ENCODE assay signal across 20 cellular contexts in genomic region chr3:109642042-109642441, GRCh38.
"Had no signal": no experiment of that assay in that cellular context is flagged by ENCODE, and none has a peak within 500 bp of the region (broad histone marks: within the 10 kb centered on the region; RNA-seq: fewer than 3 reads in every experiment).

No MANE protein-coding gene starts in this region.

- ATAC-seq: effector memory CD8-positive, alpha-beta T cell; gastrocnemius medialis; heart right ventricle; mucosa of descending colon; naive thymus-derived CD8-positive, alpha-beta T cell; psoas muscle; right lobe of liver; stimulated activated memory B cell treated with anti-CD40 and anti-IgM and Interleukin-4, amounts not matched to agents 10 μg/mL and 1 μg/mL and 100 μg/mL, for 72 hours had no signal

- H3K36me3 Mint-ChIP-seq: naive thymus-derived CD8-positive, alpha-beta T cell; stimulated activated memory B cell treated with anti-CD40 and anti-IgM and Interleukin-4, amounts not matched to agents 10 μg/mL and 1 μg/mL and 100 μg/mL, for 72 hours had no signal

- H3K4me3 Mint-ChIP-seq: dendritic cell treated with granulocyte-macrophage colony-stimulating factor and Interleukin-4, amounts not matched to agents 40 ng/mL and 50 ng/mL, for 4 days; effector memory CD8-positive, alpha-beta T cell; naive thymus-derived CD8-positive, alpha-beta T cell; stimulated activated memory B cell treated with anti-CD40 and anti-IgM and Interleukin-4, amounts not matched to agents 10 μg/mL and 1 μg/mL and 100 μg/mL, for 72 hours; stimulated activated naive CD8-positive, alpha-beta T cell treated with anti-CD3 and anti-CD28 coated beads, Interleukin-15, Interleukin-2, amounts not matched to agents 100 ng/mL and 50 ng/mL, for 24 hours had no signal

- FAIRE-seq: islet of Langerhans had no signal

- H3K9me3 Mint-ChIP-seq: dendritic cell treated with granulocyte-macrophage colony-stimulating factor and Interleukin-4, amounts not matched to agents 40 ng/mL and 50 ng/mL, for 4 days; effector memory CD8-positive, alpha-beta T cell had no signal

- DNase-seq: effector memory CD8-positive, alpha-beta T cell; erythroblast; gastrocnemius medialis; heart right ventricle; hypothalamus; kidney glomerular epithelial cell; mucosa of descending colon; naive thymus-derived CD8-positive, alpha-beta T cell; psoas muscle; retina; right lobe of liver; stimulated activated CD4-positive, alpha-beta T cell treated with anti-CD3 and anti-CD28 coated beads, Interleukin-4, amount 100 ng/mL, for 24 hours; tibial artery; upper lobe of left lung; uterus had no signal

- H3K27ac ChIP-seq: gastrocnemius medialis, heart right ventricle, neutrophil, psoas muscle, right lobe of liver, tibial artery, upper lobe of left lung, uterus had no signal

- H3K27me3 ChIP-seq: gastrocnemius medialis, heart right ventricle, neutrophil, right lobe of liver, tibial artery, upper lobe of left lung, uterus had no signal

- H3K4me1 ChIP-seq: gastrocnemius medialis, heart right ventricle, psoas muscle, right lobe of liver, tibial artery, upper lobe of left lung, uterus had no signal

- H3K36me3 ChIP-seq: gastrocnemius medialis, heart right ventricle, neutrophil, right lobe of liver, tibial artery, upper lobe of left lung, uterus had no signal

- H3K4me1 Mint-ChIP-seq: naive thymus-derived CD8-positive, alpha-beta T cell; stimulated activated memory B cell treated with anti-CD40 and anti-IgM and Interleukin-4, amounts not matched to agents 10 μg/mL and 1 μg/mL and 100 μg/mL, for 72 hours had no signal

- H3K9me3 ChIP-seq: gastrocnemius medialis, mucosa of descending colon, neutrophil, psoas muscle, right lobe of liver, tibial artery, upper lobe of left lung, uterus had no signal

- H3K27ac Mint-ChIP-seq: dendritic cell treated with granulocyte-macrophage colony-stimulating factor and Interleukin-4, amounts not matched to agents 40 ng/mL and 50 ng/mL, for 4 days; effector memory CD8-positive, alpha-beta T cell; stimulated activated memory B cell treated with anti-CD40 and anti-IgM and Interleukin-4, amounts not matched to agents 10 μg/mL and 1 μg/mL and 100 μg/mL, for 72 hours; stimulated activated naive CD8-positive, alpha-beta T cell treated with anti-CD3 and anti-CD28 coated beads, Interleukin-15, Interleukin-2, amounts not matched to agents 100 ng/mL and 50 ng/mL, for 24 hours had no signal

- H3K4me3 ChIP-seq: gastrocnemius medialis, heart right ventricle, mucosa of descending colon, psoas muscle, right lobe of liver, tibial artery, upper lobe of left lung, uterus had no signal

- H3K27me3 Mint-ChIP-seq: dendritic cell treated with granulocyte-macrophage colony-stimulating factor and Interleukin-4, amounts not matched to agents 40 ng/mL and 50 ng/mL, for 4 days; stimulated activated memory B cell treated with anti-CD40 and anti-IgM and Interleukin-4, amounts not matched to agents 10 μg/mL and 1 μg/mL and 100 μg/mL, for 72 hours; stimulated activated naive CD8-positive, alpha-beta T cell treated with anti-CD3 and anti-CD28 coated beads, Interleukin-15, Interleukin-2, amounts not matched to agents 100 ng/mL and 50 ng/mL, for 24 hours had no signal
